Comparison of ENCODE assay signal across 8 cellular contexts in the genomic region with DNA sequence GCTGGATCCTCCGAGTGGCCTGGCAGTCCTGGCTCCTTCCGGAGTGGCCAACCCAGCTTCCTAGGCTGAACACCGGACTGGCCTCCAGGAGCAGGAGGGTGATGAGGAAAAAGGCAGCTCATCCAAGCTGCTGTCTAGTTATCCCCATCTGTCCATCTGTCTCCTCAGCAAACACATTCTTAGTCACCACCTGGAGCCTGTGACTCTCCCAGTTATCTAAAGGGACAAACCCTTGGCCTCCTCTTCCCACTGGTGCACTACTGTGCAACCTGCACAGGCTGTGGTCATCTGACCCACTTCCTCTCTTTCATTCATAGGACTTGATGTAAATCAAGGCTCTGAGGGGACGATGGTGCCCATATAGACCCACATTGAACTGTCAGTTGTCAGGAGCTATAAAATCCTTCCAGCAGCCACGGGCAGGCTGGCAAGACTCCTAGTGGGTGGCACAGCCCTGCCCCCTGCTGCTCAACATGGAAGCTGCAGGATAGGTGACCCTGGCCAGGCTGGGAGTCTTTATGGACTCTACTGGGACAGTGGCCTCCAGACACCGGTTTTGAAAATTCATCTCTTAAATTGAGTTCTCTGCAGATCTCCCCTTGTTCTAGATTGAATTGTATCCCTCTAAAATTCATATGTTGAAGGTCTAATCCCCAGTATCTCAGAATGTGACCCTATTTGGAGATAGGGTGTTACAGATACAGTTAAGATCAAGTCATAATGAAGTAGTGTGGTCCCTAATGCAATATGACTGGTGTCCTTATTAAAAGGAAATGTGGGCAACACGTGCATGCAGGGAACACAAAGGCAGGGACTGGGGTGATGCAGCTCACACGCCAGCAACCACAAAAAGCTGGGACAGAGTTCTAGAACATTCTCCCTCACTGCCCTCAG. TPM values are rescaled to one million over a fixed set of nuclear protein-coding genes. Genes with fewer than 3 reads are reported as not detected.
DNase-seq lines count a peak whose midpoint lies in the region; ATAC-seq and TF ChIP-seq lines count a peak whose summit lies in the region.

No MANE protein-coding gene starts in this region.

- BruUV-seq in Calu3 (replicated peaks; lab: Mats Ljungman, UMichigan): no TSS peak

- CTCF ChIA-PET in Calu3 (lab: Charles Lee): interaction anchor here (0.6 to 2.0 kb wide), 13 partner anchors 25 to 879 kb away, joined by 3 to 42 read pairs (median 4); a partner anchor contains a TSS

- H3K9me3 ChIP-seq in RWPE2 (ENCODE audit: severe bottlenecking): no peaks in the 10 kb centered on the region
- no peaks in the 10 kb centered on the region for H3K9me3 ChIP-seq in thoracic aorta

- H3K27me3 Mint-ChIP-seq in Calu3 (ENCODE audit: unreplicated experiment): peaks cover 14% of the 10 kb centered on the region
- H3K27me3 Mint-ChIP-seq in activated T-helper 2 cell treated with anti-CD3 and anti-CD28 coated beads, Interferon-gamma antibody, Interleukin-2, Interleukin-4, amounts not matched to agents 10 μg/mL and 5 μg/mL and 100 μg/mL, durations not matched to agents 14 hours and 24 hours and 36 hours (ENCODE audit: low read depth): peaks cover 1% of the 10 kb centered on the region

- H3K36me3 Mint-ChIP-seq in Calu3 (ENCODE audit: insufficient read depth, unreplicated experiment): no peaks in the 10 kb centered on the region
- H3K36me3 Mint-ChIP-seq in activated T-helper 2 cell treated with anti-CD3 and anti-CD28 coated beads, Interferon-gamma antibody, Interleukin-2, Interleukin-4, amounts not matched to agents 10 μg/mL and 5 μg/mL and 100 μg/mL, durations not matched to agents 14 hours and 24 hours and 36 hours (ENCODE audit: low read depth): no peaks in the 10 kb centered on the region

- H3K4me1 Mint-ChIP-seq in Calu3 (ENCODE audit: low read depth, unreplicated experiment): no peaks in the 10 kb centered on the region
- peaks cover 15% of the 10 kb centered on the region for H3K4me1 Mint-ChIP-seq in activated T-helper 2 cell treated with anti-CD3 and anti-CD28 coated beads, Interferon-gamma antibody, Interleukin-2, Interleukin-4, amounts not matched to agents 10 μg/mL and 5 μg/mL and 100 μg/mL, durations not matched to agents 14 hours and 24 hours and 36 hours (ENCODE audit: low read depth)

- H3K27ac Mint-ChIP-seq in Calu3 (ENCODE audit: unreplicated experiment): no peak overlapping the region
- no peak overlapping the region for H3K27ac Mint-ChIP-seq in activated T-helper 2 cell treated with anti-CD3 and anti-CD28 coated beads, Interferon-gamma antibody, Interleukin-2, Interleukin-4, amounts not matched to agents 10 μg/mL and 5 μg/mL and 100 μg/mL, durations not matched to agents 14 hours and 24 hours and 36 hours

- H3K27me3 ChIP-seq in RWPE2 (ENCODE audit: insufficient read depth, poor library complexity, severe bottlenecking) (no peaks in the 10 kb centered on the region), thoracic aorta (replicated peaks; ENCODE audit: insufficient read depth) (no peaks in the 10 kb centered on the region)

- TF ChIP-seq CTCF in Calu3 (IDR thresholded peaks at IDR 0.05; ENCODE audit: unreplicated experiment) (peak; percentile 85), RWPE2 (IDR thresholded peaks at IDR 0.05; ENCODE audit: poor library complexity, severe bottlenecking) (peak; percentile 85), fibroblast of villous mesenchyme (IDR thresholded peaks at IDR 0.05; ENCODE audit: insufficient read depth, low read depth, low read length) (peak; percentile 95), omental fat pad (IDR thresholded peaks at IDR 0.05) (peak in 2 of 3 donors; percentile 25 to 43), thoracic aorta (IDR thresholded peaks at IDR 0.05) (peak; percentile 91)

- ATAC-seq in GM21526 (IDR thresholded peaks at IDR 0.05; ENCODE audit: low FRiP score, unreplicated experiment) (peak; percentile 73), RWPE2 (ENCODE audit: low read depth) (peak; percentile 84), omental fat pad (ENCODE audit: low FRiP score) (peak; percentile 90), thoracic aorta (ENCODE audit: insufficient number of reproducible peaks, low FRiP score, low read depth) (no peak)

- H3K36me3 ChIP-seq in RWPE2 (ENCODE audit: low read depth) (no peaks in the 10 kb centered on the region), thoracic aorta (no peaks in the 10 kb centered on the region)

- H3K4me1 ChIP-seq in RWPE2 (ENCODE audit: insufficient read depth, poor library complexity, severe bottlenecking) (no peaks in the 10 kb centered on the region), thoracic aorta (ENCODE audit: control insufficient read depth in 1 of 2, low read depth in 2 of 2) (no peaks in the 10 kb centered on the region)

- intact Hi-C loops in Calu3 (cut with micrococcal nuclease; ENCODE audit: unreplicated experiment): loop anchor here (1.0 to 10.0 kb wide), 3 partner anchors 36 to 182 kb away; a partner anchor contains a TSS
- intact Hi-C loops in activated T-helper 2 cell treated with anti-CD3 and anti-CD28 coated beads, Interferon-gamma antibody, Interleukin-2, Interleukin-4, amounts not matched to agents 10 μg/mL and 5 μg/mL and 100 μg/mL, durations not matched to agents 14 hours and 24 hours and 36 hours (cut with micrococcal nuclease): loop anchor here (1.0 to 10.0 kb wide), 2 partner anchors 36 to 150 kb away; a partner anchor contains a TSS

- DNase-seq in Calu3 (peak; percentile 85), LHCN-M2 (ENCODE audit: low read depth) (peak; percentile 54), RWPE2 (ENCODE audit: low spot score) (no peak), fibroblast of villous mesenchyme (ENCODE audit: low read depth) (peak; percentile 57), omental fat pad (ENCODE audit: low spot score) (peak; percentile 67), thoracic aorta (ENCODE audit: low spot score) (peak; percentile 24)
- DNase-seq in activated T-helper 2 cell treated with anti-CD3 and anti-CD28 coated beads, Interferon-gamma antibody, Interleukin-2, Interleukin-4, amounts not matched to agents 10 μg/mL and 5 μg/mL and 100 μg/mL, durations not matched to agents 14 hours and 24 hours and 36 hours (ENCODE audit: low spot score): peak; percentile 71

- no peak overlapping the region for H3K4me3 Mint-ChIP-seq in Calu3 (ENCODE audit: low read depth, unreplicated experiment)
- peak overlapping the region; percentile 7 for H3K4me3 Mint-ChIP-seq in activated T-helper 2 cell treated with anti-CD3 and anti-CD28 coated beads, Interferon-gamma antibody, Interleukin-2, Interleukin-4, amounts not matched to agents 10 μg/mL and 5 μg/mL and 100 μg/mL, durations not matched to agents 14 hours and 24 hours and 36 hours (ENCODE audit: low read depth)

- no peak overlapping the region for H3K27ac ChIP-seq in RWPE2 (ENCODE audit: poor library complexity, severe bottlenecking)
- H3K27ac ChIP-seq in thoracic aorta: no peak overlapping the region

- H3K9me3 Mint-ChIP-seq in Calu3 (ENCODE audit: low read depth, unreplicated experiment): no peaks in the 10 kb centered on the region
- no peaks in the 10 kb centered on the region for H3K9me3 Mint-ChIP-seq in activated T-helper 2 cell treated with anti-CD3 and anti-CD28 coated beads, Interferon-gamma antibody, Interleukin-2, Interleukin-4, amounts not matched to agents 10 μg/mL and 5 μg/mL and 100 μg/mL, durations not matched to agents 14 hours and 24 hours and 36 hours

- H3K4me3 ChIP-seq in RWPE2 (ENCODE audit: severe bottlenecking) (no peak overlapping the region), fibroblast of villous mesenchyme (ENCODE audit: low read depth, low read length) (no peak overlapping the region), thoracic aorta (no peak overlapping the region)

RNA-seq across cellular contexts. Expression of a gene that starts 29.3 kb away (rescaled TPM):
- total RNA-seq in Calu3 (2022) (4.1 and 5.9 TPM in 2 replicates), LHCN-M2 (2014; rRNA removed) (0.23 and 0.71 TPM in 2 replicates), fibroblast of villous mesenchyme (0.86 and 2.3 TPM in 2 replicates), omental fat pad (100 to 1,000 TPM in 1 of 4 donors, 10 to 100 TPM in 1, 1 to 10 TPM in 2; 8.5 to 199 (median 18.8) TPM), thoracic aorta (10 to 100 TPM in 1 of 2 donors, 1 to 10 TPM in 1; 8.5 to 22.2 TPM)
- polyA plus RNA-seq in LHCN-M2 (2012): 0.61 TPM
- 238 and 260 TPM in 2 replicates for total RNA-seq in activated T-helper 2 cell treated with anti-CD3 and anti-CD28 coated beads, Interferon-gamma antibody, Interleukin-2, Interleukin-4, amounts not matched to agents 10 μg/mL and 5 μg/mL and 100 μg/mL, durations not matched to agents 14 hours and 24 hours and 36 hours

RNA-seq across cellular contexts. Expression of a gene that starts 34.1 kb away (rescaled TPM):
- total RNA-seq in Calu3 (2022): 119 and 123 TPM in 2 replicates
- total RNA-seq in LHCN-M2 (2014; rRNA removed): 168 and 171 TPM in 2 replicates
- polyA plus RNA-seq in LHCN-M2 (2012): 59.5 TPM
- total RNA-seq in activated T-helper 2 cell treated with anti-CD3 and anti-CD28 coated beads, Interferon-gamma antibody, Interleukin-2, Interleukin-4, amounts not matched to agents 10 μg/mL and 5 μg/mL and 100 μg/mL, durations not matched to agents 14 hours and 24 hours and 36 hours: 201 and 206 TPM in 2 replicates
- 135 and 209 TPM in 2 replicates for total RNA-seq in fibroblast of villous mesenchyme
- 100 to 1,000 TPM; 116 to 149 (median 125) TPM for total RNA-seq in omental fat pad
- total RNA-seq in thoracic aorta: 100 to 1,000 TPM in 1 of 2 donors, 10 to 100 TPM in 1; 68.1 to 135 TPM

RNA-seq across cellular contexts. Expression of a gene that starts 36.2 kb away (rescaled TPM):
- not detected in 2 replicates for total RNA-seq in Calu3 (2022)
- not detected in 2 replicates for total RNA-seq in LHCN-M2 (2014; rRNA removed)
- polyA plus RNA-seq in LHCN-M2 (2012): not detected
- 1.3 and 1.5 TPM in 2 replicates for total RNA-seq in activated T-helper 2 cell treated with anti-CD3 and anti-CD28 coated beads, Interferon-gamma antibody, Interleukin-2, Interleukin-4, amounts not matched to agents 10 μg/mL and 5 μg/mL and 100 μg/mL, durations not matched to agents 14 hours and 24 hours and 36 hours
- total RNA-seq in fibroblast of villous mesenchyme: not detected in 2 replicates
- 1 to 10 TPM in 1 of 4 donors, under 1 TPM in 1, not detected in 2; 0.84 to 3.3 TPM for total RNA-seq in omental fat pad
- not detected for total RNA-seq in thoracic aorta

RNA-seq across cellular contexts. Expression of a gene that starts 58.1 kb away (rescaled TPM):
- total RNA-seq in Calu3 (2022) (0.22 TPM in 1 of 2 replicates, not detected in the other), LHCN-M2 (2014; rRNA removed) (not detected in 2 replicates), fibroblast of villous mesenchyme (not detected in 2 replicates), omental fat pad (1 to 10 TPM in 3 of 4 donors, under 1 TPM in 1; 0.63 to 9.8 (median 2.6) TPM), thoracic aorta (1 to 10 TPM; 3.5 to 4.5 TPM)
- not detected for polyA plus RNA-seq in LHCN-M2 (2012)
- 0.09 and 0.21 TPM in 2 replicates for total RNA-seq in activated T-helper 2 cell treated with anti-CD3 and anti-CD28 coated beads, Interferon-gamma antibody, Interleukin-2, Interleukin-4, amounts not matched to agents 10 μg/mL and 5 μg/mL and 100 μg/mL, durations not matched to agents 14 hours and 24 hours and 36 hours

Comparison
In these comparisons a context has a peak if more than half of its experiments do, and no peak if none do; other contexts are left out.
1. CTCF ChIP-seq: peak in every context shown above with its lines; median percentile 95 in fibroblast of villous mesenchyme; 91 in thoracic aorta; 85 in Calu3; 85 in RWPE2; 34 in omental fat pad.